In the genomic region with DNA sequence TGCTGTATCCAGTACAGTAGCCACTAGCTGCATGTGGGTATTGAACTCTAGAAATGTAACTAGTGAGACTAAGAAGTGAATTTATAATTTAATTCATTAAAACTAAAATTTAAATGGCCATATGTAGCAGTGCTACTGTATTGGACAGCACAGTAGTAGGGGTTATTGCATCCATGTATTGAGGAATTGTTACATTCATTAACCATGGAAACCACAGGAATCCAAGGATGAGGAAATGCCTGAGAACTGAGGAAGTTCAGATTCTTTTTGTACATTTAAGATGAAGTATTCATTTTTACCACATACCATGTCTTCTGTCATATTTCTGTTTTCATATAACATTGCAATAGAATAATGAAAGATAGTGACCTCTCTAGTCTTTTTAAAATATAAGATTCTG, we compare ENCODE assay signal across 8 cellular contexts. TPM values are rescaled to one million over a fixed set of nuclear protein-coding genes. Genes with fewer than 3 reads are reported as not detected.
DNase-seq lines count a peak whose midpoint lies in the region; TF ChIP-seq lines count a peak whose summit lies in the region.

No MANE protein-coding gene starts in this region.

- H3K27ac ChIP-seq in OCI-LY3 (ENCODE audit: low read length) (no peak overlapping the region), ectodermal cell (ENCODE audit: insufficient read depth, low read depth, low read length, poor library complexity, severe bottlenecking) (no peak overlapping the region), osteoblast (ENCODE audit: low read depth, low read length) (peak overlapping the region; percentile 80)

- H3K9me3 ChIP-seq in OCI-LY3 (ENCODE audit: insufficient read depth, low read length) = no peaks in the 10 kb centered on the region
- peaks cover 3% of the 10 kb centered on the region for H3K9me3 ChIP-seq in ectodermal cell (ENCODE audit: control insufficient read depth, low read length)
- no peaks in the 10 kb centered on the region for H3K9me3 ChIP-seq in osteoblast (ENCODE audit: low read depth, low read length)

- no peaks in the 10 kb centered on the region for H3K27me3 ChIP-seq in OCI-LY3 (ENCODE audit: low read depth, low read length)
- no peaks in the 10 kb centered on the region for H3K27me3 ChIP-seq in ectodermal cell (ENCODE audit: control insufficient read depth, insufficient read depth, low read length, poor library complexity, severe bottlenecking)
- H3K27me3 ChIP-seq in osteoblast (ENCODE audit: insufficient read depth, low read length) = no peaks in the 10 kb centered on the region

- DNase-seq in osteoblast (ENCODE audit: insufficient read length, low spot score, missing footprints) (peak; percentile 88), globus pallidus (ENCODE audit: low spot score) (no peak), ecto neural progenitor cell (ENCODE audit: low spot score) (no peak), NCI-H2081 (lab: John Stamatoyannopoulos, UW) (no peak)
- DNase-seq in activated CD4-positive, alpha-beta T cell treated with anti-CD3 and anti-CD28 coated beads for 1 hour = no peak

- peaks cover 81% of the 10 kb centered on the region for H3K79me2 ChIP-seq in OCI-LY3 (ENCODE audit: low read length)
- peaks cover 76% of the 10 kb centered on the region for H3K79me2 ChIP-seq in osteoblast (ENCODE audit: insufficient read depth, low read length)

- no peak for TF ChIP-seq CTCF in OCI-LY3 (IDR thresholded peaks at IDR 0.05; ENCODE audit: low read depth, low read length)
- no peak for TF ChIP-seq CTCF in osteoblast (IDR thresholded peaks at IDR 0.05; ENCODE audit: extremely low read depth, low read depth, low read length)

- H3K36me3 ChIP-seq in OCI-LY3 (replicated peaks; ENCODE audit: low read depth, low read length) (peaks cover 33% of the 10 kb centered on the region), ectodermal cell (ENCODE audit: control insufficient read depth, insufficient read depth, low read length) (peaks cover 21% of the 10 kb centered on the region), osteoblast (ENCODE audit: insufficient read depth, low read length) (peaks cover 5% of the 10 kb centered on the region)

- H2AFZ ChIP-seq in OCI-LY3 (ENCODE audit: low read depth, low read length) (no peak overlapping the region), osteoblast (ENCODE audit: low read length) (no peak overlapping the region)

- H3K4me2 ChIP-seq in OCI-LY3 (ENCODE audit: low read length) (peak overlapping the region; percentile 93), osteoblast (ENCODE audit: insufficient read depth, low read length) (peak overlapping the region; percentile 97)

- H4K20me1 ChIP-seq in OCI-LY3 (ENCODE audit: insufficient read depth, low read length) (peaks cover 50% of the 10 kb centered on the region), osteoblast (ENCODE audit: insufficient read depth, low read length) (no peaks in the 10 kb centered on the region)

- H3K4me3 ChIP-seq in GM08714 (ENCODE audit: low read length) (peak overlapping the region; percentile 91; the same call in 1 of the 2 replicates), OCI-LY3 (ENCODE audit: low read length) (peak overlapping the region; percentile 89; the same call in 1 of the 2 replicates), ectodermal cell (ENCODE audit: insufficient read depth, low read depth, low read length) (peak overlapping the region; percentile 64), osteoblast (ENCODE audit: insufficient read depth, low read length) (peak overlapping the region; percentile 91)

- H3K9ac ChIP-seq in OCI-LY3 (ENCODE audit: low read length) = no peak overlapping the region

- H3K4me1 ChIP-seq in OCI-LY3 (ENCODE audit: low read length) = peaks cover 14% of the 10 kb centered on the region
- H3K4me1 ChIP-seq in ectodermal cell (ENCODE audit: control insufficient read depth, insufficient read depth, low read length) = peaks cover 3% of the 10 kb centered on the region
- H3K4me1 ChIP-seq in osteoblast (ENCODE audit: insufficient read depth, low read length) = peaks cover 26% of the 10 kb centered on the region

RNA-seq across cellular contexts. Expression of gene MTF2, which starts 2.6 kb away (rescaled TPM):
- 83.9 TPM for polyA plus RNA-seq in ectodermal cell (2013, experiment 1 of 4)
- polyA plus RNA-seq in ectodermal cell (2013, experiment 2 of 4) = 81.5 TPM
- 74.4 TPM for polyA plus RNA-seq in ectodermal cell (2013, experiment 3 of 4)
- 77.9 TPM for polyA plus RNA-seq in ectodermal cell (2013, experiment 4 of 4)
- 15.9 and 21.8 TPM in 2 replicates for total RNA-seq in osteoblast
